In genomic region chr17:77097772-77098171, GRCh38 we compare ENCODE assay signal across 10 cellular contexts. TPM values are rescaled to one million over a fixed set of nuclear protein-coding genes. Genes with fewer than 3 reads are reported as not detected.
A peak's percentile ranks its signal among the peaks of the same experiment; 100 is the strongest.
DNase-seq lines count a peak whose midpoint lies in the region; ATAC-seq and TF ChIP-seq lines count a peak whose summit lies in the region.
"Had no signal": no experiment of that assay in that cellular context is flagged by ENCODE, and none has a peak within 500 bp of the region (broad histone marks: within the 10 kb centered on the region; RNA-seq: fewer than 3 reads in every experiment).

No MANE protein-coding gene starts in this region.

- no peak overlapping the region for H2AFZ ChIP-seq in parathyroid adenoma

- H3K4me2 ChIP-seq in parathyroid adenoma (ENCODE audit: low read length): no peak overlapping the region

- H3K9ac ChIP-seq in parathyroid adenoma: no peak overlapping the region

- peak overlapping the region; percentile 91 for H3K27ac ChIP-seq in cingulate gyrus (ENCODE audit: low read depth, low read length)
- peak overlapping the region; percentile 17 for H3K27ac ChIP-seq in parathyroid adenoma
- peak overlapping the region; percentile 88 for H3K27ac ChIP-seq in vagina

- no peaks in the 10 kb centered on the region for H3K79me2 ChIP-seq in parathyroid adenoma

- no peak for TF ChIP-seq CTCF in parathyroid adenoma (IDR thresholded peaks at IDR 0.05)
- TF ChIP-seq CTCF in vagina (IDR thresholded peaks at IDR 0.05): no peak
- TF ChIP-seq CTCF in BE2C (IDR thresholded peaks at IDR 0.05; ENCODE audit: low read depth, low read length): no peak

- H3K36me3 ChIP-seq in parathyroid adenoma (ENCODE audit: control insufficient read depth, insufficient read depth, low read length): no peaks in the 10 kb centered on the region
- peaks cover 0 to 30% of the 10 kb centered on the region in 2 donors for H3K36me3 ChIP-seq in vagina
- H3K36me3 ChIP-seq in BE2C: peaks cover 39% of the 10 kb centered on the region

- peak overlapping the region; percentile 47 to 64 for H3K4me3 Mint-ChIP-seq in stimulated activated naive CD8-positive, alpha-beta T cell treated with anti-CD3 and anti-CD28 coated beads, Interleukin-15, amount 100 ng/mL, for 72 hours

- no peaks in the 10 kb centered on the region for H3K27me3 Mint-ChIP-seq in stimulated activated naive CD8-positive, alpha-beta T cell treated with anti-CD3 and anti-CD28 coated beads, Interleukin-15, amount 100 ng/mL, for 72 hours

- H3K4me1 ChIP-seq in parathyroid adenoma (peaks cover 5% of the 10 kb centered on the region), vagina (peaks cover 45% of the 10 kb centered on the region), BE2C (peaks cover 8% of the 10 kb centered on the region)

- H3K9me3 ChIP-seq in parathyroid adenoma (ENCODE audit: control insufficient read depth, low read length) (no peaks in the 10 kb centered on the region), vagina (no peaks in the 10 kb centered on the region), BE2C (no peaks in the 10 kb centered on the region)
- H3K9me3 ChIP-seq: BLaER1 treated with 17β-estradiol and CSF1 and Interleukin-3, amounts not matched to agents 10 nM and 100 nM had no signal

- intact Hi-C loops in vagina (cut with DNase I): loop anchor here (5.0 to 10.0 kb wide), 3 partner anchors 45 to 277 kb away; partner anchors contain the start of gene SEC14L1

- no peak for DNase-seq in stimulated activated naive CD8-positive, alpha-beta T cell treated with anti-CD3 and anti-CD28 coated beads, Interleukin-15, amount 100 ng/mL, for 72 hours
- DNase-seq in stimulated activated naive CD8-positive, alpha-beta T cell treated with anti-CD3 and anti-CD28 coated beads, Interleukin-15, Interleukin-2, amounts not matched to agents 100 U/mL and 50 U/mL, for 24 hours: no peak
- DNase-seq in vagina (ENCODE audit: extremely low spot score in 2 of 2): no peak
- DNase-seq in NCI-H526 treated with DMSO at 0.1 percent for 48 hours (lab: John Stamatoyannopoulos, UW): no peak
- no peak for DNase-seq in stimulated activated CD4-positive, alpha-beta T cell treated with anti-CD3 and anti-CD28 coated beads, Interleukin-15, amount 100 ng/mL, for 24 hours
- no peak for DNase-seq in BE2C

- ATAC-seq in stimulated activated naive CD8-positive, alpha-beta T cell treated with anti-CD3 and anti-CD28 coated beads, Interleukin-15, amount 100 ng/mL, for 72 hours: no peak
- ATAC-seq in stimulated activated naive CD8-positive, alpha-beta T cell treated with anti-CD3 and anti-CD28 coated beads, Interleukin-15, Interleukin-2, amounts not matched to agents 100 U/mL and 50 U/mL, for 24 hours: no peak

- no peak for TF ChIP-seq POLR2A in vagina (IDR thresholded peaks at IDR 0.05)

- H3K4me3 ChIP-seq in parathyroid adenoma (ENCODE audit: low read depth, low read length) (no peak overlapping the region), vagina (no peak overlapping the region), BE2C (ENCODE audit: low read depth, low read length) (no peak overlapping the region)
- H3K4me3 ChIP-seq: BLaER1 treated with 17β-estradiol and CSF1 and Interleukin-3, amounts not matched to agents 10 nM and 100 nM had no signal

- no peaks in the 10 kb centered on the region for H3K9me3 Mint-ChIP-seq in stimulated activated naive CD8-positive, alpha-beta T cell treated with anti-CD3 and anti-CD28 coated beads, Interleukin-15, amount 100 ng/mL, for 72 hours
- H3K9me3 Mint-ChIP-seq: activated T-helper 2 cell treated with anti-CD3 and anti-CD28 coated beads, Interferon-gamma antibody, Interleukin-2, Interleukin-4, amounts not matched to agents 10 μg/mL and 5 μg/mL and 100 μg/mL, durations not matched to agents 14 hours and 24 hours and 36 hours had no signal

- H3K27me3 ChIP-seq in parathyroid adenoma (ENCODE audit: control insufficient read depth, insufficient read depth, low read length): no peaks in the 10 kb centered on the region
- H3K27me3 ChIP-seq in vagina: no peaks in the 10 kb centered on the region
- no peaks in the 10 kb centered on the region for H3K27me3 ChIP-seq in BE2C
- H3K27me3 ChIP-seq: BLaER1 treated with 17β-estradiol and CSF1 and Interleukin-3, amounts not matched to agents 10 nM and 100 nM had no signal

- peaks cover 64% of the 10 kb centered on the region for H3K4me1 Mint-ChIP-seq in stimulated activated naive CD8-positive, alpha-beta T cell treated with anti-CD3 and anti-CD28 coated beads, Interleukin-15, amount 100 ng/mL, for 72 hours

- peak overlapping the region; percentile 88 to 96 for H3K27ac Mint-ChIP-seq in stimulated activated naive CD8-positive, alpha-beta T cell treated with anti-CD3 and anti-CD28 coated beads, Interleukin-15, amount 100 ng/mL, for 72 hours
- H3K27ac Mint-ChIP-seq: activated T-helper 2 cell treated with anti-CD3 and anti-CD28 coated beads, Interferon-gamma antibody, Interleukin-2, Interleukin-4, amounts not matched to agents 10 μg/mL and 5 μg/mL and 100 μg/mL, durations not matched to agents 14 hours and 24 hours and 36 hours had no signal

RNA-seq across cellular contexts. Expression of gene SEC14L1, which starts 43.0 kb away (rescaled TPM):
- 40.5 TPM for total RNA-seq in vagina
- 36.1 TPM for polyA plus RNA-seq in BE2C (2012; ENCODE audit: insufficient read depth, insufficient read length, low read depth)

Comparison
In these comparisons a context has a peak if more than half of its experiments do, and no peak if none do; other contexts are left out.
1. H3K27ac ChIP-seq: peak in every context shown above with its lines; median percentile 91 in cingulate gyrus; 88 in vagina; 17 in parathyroid adenoma.